Comparison of ENCODE assay signal across 1 cellular context in the genomic region with DNA sequence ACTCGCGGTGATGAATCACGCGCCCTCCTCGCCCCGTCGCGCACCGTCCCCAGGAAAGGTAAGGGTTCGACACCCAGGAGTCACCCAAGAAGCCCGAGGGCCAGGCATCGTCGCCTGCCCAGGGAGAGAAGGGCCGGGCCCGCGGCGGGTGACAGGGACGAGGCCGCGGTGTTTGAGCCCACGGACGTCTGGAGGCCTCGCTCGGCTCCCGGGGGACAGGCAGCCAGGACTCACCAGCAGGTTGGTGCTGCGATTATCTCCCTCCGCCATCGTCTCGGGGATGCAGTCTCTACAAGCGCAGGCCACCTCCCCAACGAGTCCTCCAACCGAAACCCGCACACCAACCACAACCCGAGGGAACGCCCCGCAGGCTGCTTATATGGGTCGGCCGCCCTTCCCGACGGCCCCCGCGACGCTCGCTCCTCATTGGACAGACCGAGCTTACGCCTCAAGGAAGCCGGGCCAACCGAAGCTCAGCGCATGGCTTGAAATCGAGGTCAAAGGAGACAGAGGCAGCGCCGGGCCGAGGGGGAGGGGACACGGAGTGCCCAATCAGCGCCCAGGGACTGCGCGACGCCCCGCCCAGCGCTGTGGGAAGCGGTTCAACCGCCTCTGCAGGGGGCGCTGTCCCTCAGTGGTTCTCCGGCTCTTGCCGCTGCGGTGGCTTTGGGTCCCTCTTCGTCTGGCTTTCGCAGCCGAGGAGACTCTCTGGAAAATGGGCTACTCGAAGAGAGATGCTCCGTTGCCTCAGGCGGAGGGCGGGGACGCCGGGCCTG.
TF ChIP-seq lines count a peak whose summit lies in the region.

TSS of gene ARL6IP1 (minus strand) at position 353 of the 776 bp plus-strand sequence. CDS start at position 270, 83 bp downstream.

TF ChIP-seq in HepG2, 621 proteins besides CTCF, POLR2A, EP300 and RAD21 (continued from another document and continues in another):
- TF ChIP-seq, protein P1, sequence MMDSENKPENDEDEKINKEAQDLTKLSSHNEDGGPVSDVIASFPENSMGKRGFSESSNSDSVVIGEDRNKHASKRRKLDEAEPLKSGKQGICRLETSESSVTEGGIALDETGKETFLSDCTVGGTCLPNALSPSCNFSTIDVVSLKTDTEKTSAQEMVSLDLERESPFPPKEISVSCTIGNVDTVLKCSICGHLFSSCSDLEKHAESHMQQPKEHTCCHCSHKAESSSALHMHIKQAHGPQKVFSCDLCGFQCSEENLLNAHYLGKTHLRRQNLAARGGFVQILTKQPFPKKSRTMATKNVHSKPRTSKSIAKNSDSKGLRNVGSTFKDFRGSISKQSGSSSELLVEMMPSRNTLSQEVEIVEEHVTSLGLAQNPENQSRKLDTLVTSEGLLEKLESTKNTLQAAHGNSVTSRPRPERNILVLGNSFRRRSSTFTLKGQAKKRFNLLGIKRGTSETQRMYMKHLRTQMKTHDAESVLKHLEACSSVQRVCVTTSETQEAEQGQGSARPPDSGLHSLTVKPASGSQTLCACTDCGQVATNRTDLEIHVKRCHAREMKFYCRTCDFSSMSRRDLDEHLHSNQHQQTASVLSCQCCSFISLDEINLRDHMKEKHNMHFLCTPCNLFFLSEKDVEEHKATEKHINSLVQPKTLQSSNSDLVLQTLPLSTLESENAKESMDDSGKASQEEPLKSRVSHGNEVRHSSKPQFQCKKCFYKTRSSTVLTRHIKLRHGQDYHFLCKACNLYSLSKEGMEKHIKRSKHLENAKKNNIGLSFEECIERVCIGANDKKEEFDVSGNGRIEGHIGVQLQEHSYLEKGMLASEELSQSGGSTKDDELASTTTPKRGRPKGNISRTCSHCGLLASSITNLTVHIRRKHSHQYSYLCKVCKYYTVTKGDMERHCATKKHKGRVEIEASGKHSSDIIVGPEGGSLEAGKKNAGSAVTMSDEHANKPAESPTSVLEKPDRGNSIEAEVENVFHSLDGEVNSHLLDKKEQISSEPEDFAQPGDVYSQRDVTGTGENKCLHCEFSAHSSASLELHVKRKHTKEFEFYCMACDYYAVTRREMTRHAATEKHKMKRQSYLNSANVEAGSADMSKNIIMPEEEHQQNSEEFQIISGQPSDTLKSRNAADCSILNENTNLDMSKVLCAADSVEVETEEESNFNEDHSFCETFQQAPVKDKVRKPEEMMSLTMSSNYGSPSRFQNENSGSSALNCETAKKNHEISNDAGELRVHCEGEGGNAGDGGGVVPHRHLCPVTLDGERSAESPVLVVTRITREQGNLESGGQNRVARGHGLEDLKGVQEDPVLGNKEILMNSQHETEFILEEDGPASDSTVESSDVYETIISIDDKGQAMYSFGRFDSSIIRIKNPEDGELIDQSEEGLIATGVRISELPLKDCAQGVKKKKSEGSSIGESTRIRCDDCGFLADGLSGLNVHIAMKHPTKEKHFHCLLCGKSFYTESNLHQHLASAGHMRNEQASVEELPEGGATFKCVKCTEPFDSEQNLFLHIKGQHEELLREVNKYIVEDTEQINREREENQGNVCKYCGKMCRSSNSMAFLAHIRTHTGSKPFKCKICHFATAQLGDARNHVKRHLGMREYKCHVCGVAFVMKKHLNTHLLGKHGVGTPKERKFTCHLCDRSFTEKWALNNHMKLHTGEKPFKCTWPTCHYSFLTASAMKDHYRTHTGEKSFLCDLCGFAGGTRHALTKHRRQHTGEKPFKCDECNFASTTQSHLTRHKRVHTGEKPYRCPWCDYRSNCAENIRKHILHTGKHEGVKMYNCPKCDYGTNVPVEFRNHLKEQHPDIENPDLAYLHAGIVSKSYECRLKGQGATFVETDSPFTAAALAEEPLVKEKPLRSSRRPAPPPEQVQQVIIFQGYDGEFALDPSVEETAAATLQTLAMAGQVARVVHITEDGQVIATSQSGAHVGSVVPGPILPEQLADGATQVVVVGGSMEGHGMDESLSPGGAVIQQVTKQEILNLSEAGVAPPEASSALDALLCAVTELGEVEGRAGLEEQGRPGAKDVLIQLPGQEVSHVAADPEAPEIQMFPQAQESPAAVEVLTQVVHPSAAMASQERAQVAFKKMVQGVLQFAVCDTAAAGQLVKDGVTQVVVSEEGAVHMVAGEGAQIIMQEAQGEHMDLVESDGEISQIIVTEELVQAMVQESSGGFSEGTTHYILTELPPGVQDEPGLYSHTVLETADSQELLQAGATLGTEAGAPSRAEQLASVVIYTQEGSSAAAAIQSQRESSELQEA (CRISPR knock-in tag; IDR thresholded peaks at IDR 0.05; ENCODE audit: not compliant biosample characterization), result peak; percentile 94
- TF ChIP-seq GPN1 (CRISPR knock-in tag; IDR thresholded peaks at IDR 0.05; ENCODE audit: borderline replicate concordance), result peak; percentile 94; the same call in 1 of the 2 replicates
- peak; percentile 90 for TF ChIP-seq ZNF784 (CRISPR knock-in tag; IDR thresholded peaks at IDR 0.05; ENCODE audit: borderline replicate concordance)
- TF ChIP-seq ZFP36L2 (CRISPR knock-in tag; IDR thresholded peaks at IDR 0.05), result peak; percentile 66
- TF ChIP-seq ZNF629 (CRISPR knock-in tag; conservative IDR thresholded peaks at IDR 0.05), result peak; percentile 99
- TF ChIP-seq TOE1 (CRISPR knock-in tag; IDR thresholded peaks at IDR 0.05), result peak; percentile 96
- peak; percentile 49; the same call in 1 of the 2 replicates for TF ChIP-seq ZNF292 (CRISPR knock-in tag; IDR thresholded peaks at IDR 0.05; ENCODE audit: borderline replicate concordance, low read depth)
- TF ChIP-seq HIVEP1 (CRISPR knock-in tag; IDR thresholded peaks at IDR 0.05), result peak; percentile 96
- peak; percentile 63; the same call in 1 of the 2 replicates for TF ChIP-seq ONECUT2 (CRISPR knock-in tag; IDR thresholded peaks at IDR 0.05)
- TF ChIP-seq POLR2G (IDR thresholded peaks at IDR 0.05; ENCODE audit: low read depth, low read length), result peak; percentile 100
- TF ChIP-seq, protein P2, sequence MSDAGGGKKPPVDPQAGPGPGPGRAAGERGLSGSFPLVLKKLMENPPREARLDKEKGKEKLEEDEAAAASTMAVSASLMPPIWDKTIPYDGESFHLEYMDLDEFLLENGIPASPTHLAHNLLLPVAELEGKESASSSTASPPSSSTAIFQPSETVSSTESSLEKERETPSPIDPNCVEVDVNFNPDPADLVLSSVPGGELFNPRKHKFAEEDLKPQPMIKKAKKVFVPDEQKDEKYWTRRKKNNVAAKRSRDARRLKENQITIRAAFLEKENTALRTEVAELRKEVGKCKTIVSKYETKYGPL (CRISPR knock-in tag; IDR thresholded peaks at IDR 0.05), result peak; percentile 69
- TF ChIP-seq, protein P3, sequence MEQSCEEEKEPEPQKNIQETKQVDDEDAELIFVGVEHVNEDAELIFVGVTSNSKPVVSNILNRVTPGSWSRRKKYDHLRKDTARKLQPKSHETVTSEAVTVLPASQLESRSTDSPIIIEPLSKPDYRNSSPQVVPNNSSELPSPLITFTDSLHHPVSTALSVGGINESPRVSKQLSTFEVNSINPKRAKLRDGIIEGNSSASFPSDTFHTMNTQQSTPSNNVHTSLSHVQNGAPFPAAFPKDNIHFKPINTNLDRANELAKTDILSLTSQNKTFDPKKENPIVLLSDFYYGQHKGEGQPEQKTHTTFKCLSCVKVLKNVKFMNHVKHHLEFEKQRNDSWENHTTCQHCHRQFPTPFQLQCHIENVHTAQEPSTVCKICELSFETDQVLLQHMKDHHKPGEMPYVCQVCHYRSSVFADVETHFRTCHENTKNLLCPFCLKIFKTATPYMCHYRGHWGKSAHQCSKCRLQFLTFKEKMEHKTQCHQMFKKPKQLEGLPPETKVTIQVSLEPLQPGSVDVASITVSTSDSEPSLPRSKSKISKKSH (CRISPR knock-in tag; IDR thresholded peaks at IDR 0.05; ENCODE audit: borderline replicate concordance), result peak; percentile 85
- TF ChIP-seq HNF4G (IDR thresholded peaks at IDR 0.05; ENCODE audit: borderline replicate concordance, low read depth, low read length), result peak; percentile 3
- TF ChIP-seq HNF4G (CRISPR knock-in tag; IDR thresholded peaks at IDR 0.05; ENCODE audit: borderline replicate concordance, low read depth), result peak; percentile 66
- peak; percentile 39; the same call in 1 of the 2 replicates for TF ChIP-seq SATB2 (CRISPR knock-in tag; IDR thresholded peaks at IDR 0.05)
- TF ChIP-seq, protein P4, sequence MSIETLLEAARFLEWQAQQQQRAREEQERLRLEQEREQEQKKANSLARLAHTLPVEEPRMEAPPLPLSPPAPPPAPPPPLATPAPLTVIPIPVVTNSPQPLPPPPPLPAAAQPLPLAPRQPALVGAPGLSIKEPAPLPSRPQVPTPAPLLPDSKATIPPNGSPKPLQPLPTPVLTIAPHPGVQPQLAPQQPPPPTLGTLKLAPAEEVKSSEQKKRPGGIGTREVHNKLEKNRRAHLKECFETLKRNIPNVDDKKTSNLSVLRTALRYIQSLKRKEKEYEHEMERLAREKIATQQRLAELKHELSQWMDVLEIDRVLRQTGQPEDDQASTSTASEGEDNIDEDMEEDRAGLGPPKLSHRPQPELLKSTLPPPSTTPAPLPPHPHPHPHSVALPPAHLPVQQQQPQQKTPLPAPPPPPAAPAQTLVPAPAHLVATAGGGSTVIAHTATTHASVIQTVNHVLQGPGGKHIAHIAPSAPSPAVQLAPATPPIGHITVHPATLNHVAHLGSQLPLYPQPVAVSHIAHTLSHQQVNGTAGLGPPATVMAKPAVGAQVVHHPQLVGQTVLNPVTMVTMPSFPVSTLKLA (IDR thresholded peaks at IDR 0.05), result peak; percentile 91
- no peak for TF ChIP-seq FOXA1 (IDR thresholded peaks at IDR 0.05)
- no peak; the same call in none of the 2 replicates for TF ChIP-seq FOXA1 (CRISPR knock-in tag; IDR thresholded peaks at IDR 0.05)
- peak; percentile 93; the same call in 1 of the 2 replicates for TF ChIP-seq ISX (CRISPR knock-in tag; conservative IDR thresholded peaks at IDR 0.05)
- peak; percentile 99 for TF ChIP-seq TMF1 (CRISPR knock-in tag; IDR thresholded peaks at IDR 0.05; ENCODE audit: low read depth)
- no peak for TF ChIP-seq TCF12 (IDR thresholded peaks at IDR 0.05)
- peak; percentile 79; the same call in 1 of the 2 replicates for TF ChIP-seq TCF12 (CRISPR knock-in tag; IDR thresholded peaks at IDR 0.05)
- TF ChIP-seq ZNF766 (CRISPR knock-in tag; IDR thresholded peaks at IDR 0.05; ENCODE audit: borderline replicate concordance), result peak; percentile 97
- TF ChIP-seq CHD2 (IDR thresholded peaks at IDR 0.05; ENCODE audit: low read depth, low read length), result peak; percentile 79
- TF ChIP-seq, protein P5, sequence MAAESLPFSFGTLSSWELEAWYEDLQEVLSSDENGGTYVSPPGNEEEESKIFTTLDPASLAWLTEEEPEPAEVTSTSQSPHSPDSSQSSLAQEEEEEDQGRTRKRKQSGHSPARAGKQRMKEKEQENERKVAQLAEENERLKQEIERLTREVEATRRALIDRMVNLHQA (CRISPR knock-in tag; IDR thresholded peaks at IDR 0.05), result peak; percentile 74; the same call in 1 of the 2 replicates
- peak; percentile 98 for TF ChIP-seq ZBTB34 (CRISPR knock-in tag; IDR thresholded peaks at IDR 0.05)
- TF ChIP-seq ZNF138 (CRISPR knock-in tag; IDR thresholded peaks at IDR 0.05; ENCODE audit: low read depth), result peak; percentile 98
- peak; percentile 96 for TF ChIP-seq ZNF276 (CRISPR knock-in tag; IDR thresholded peaks at IDR 0.05; ENCODE audit: low read depth)
- TF ChIP-seq PHF21A (CRISPR knock-in tag; IDR thresholded peaks at IDR 0.05), result peak; percentile 89; the same call in 1 of the 2 replicates
- peak; percentile 98 for TF ChIP-seq BCL3 (CRISPR knock-in tag; IDR thresholded peaks at IDR 0.05)
- peak; percentile 88 for TF ChIP-seq MYNN (CRISPR knock-in tag; IDR thresholded peaks at IDR 0.05; ENCODE audit: low read depth)
- peak; percentile 97; the same call in 1 of the 2 replicates for TF ChIP-seq DNMT1 (CRISPR knock-in tag; IDR thresholded peaks at IDR 0.05)
- TF ChIP-seq ZNF546 (CRISPR knock-in tag; conservative IDR thresholded peaks at IDR 0.05), result peak; percentile 98
- TF ChIP-seq NFE2L2 (IDR thresholded peaks at IDR 0.05; ENCODE audit: low read length), result no peak
- peak; percentile 91 for TF ChIP-seq ELF3 (CRISPR knock-in tag; IDR thresholded peaks at IDR 0.05)
- peak; percentile 53 for TF ChIP-seq FOSL2 (CRISPR knock-in tag; IDR thresholded peaks at IDR 0.05)
- TF ChIP-seq MTF2 (CRISPR knock-in tag; IDR thresholded peaks at IDR 0.05; ENCODE audit: borderline replicate concordance), result peak; percentile 93
- no peak; the same call in none of the 2 replicates for TF ChIP-seq ZNF24 (IDR thresholded peaks at IDR 0.05)
- peak; percentile 70; the same call in 1 of the 2 replicates for TF ChIP-seq KDM1A (CRISPR knock-in tag; IDR thresholded peaks at IDR 0.05)
